In the genomic region with DNA sequence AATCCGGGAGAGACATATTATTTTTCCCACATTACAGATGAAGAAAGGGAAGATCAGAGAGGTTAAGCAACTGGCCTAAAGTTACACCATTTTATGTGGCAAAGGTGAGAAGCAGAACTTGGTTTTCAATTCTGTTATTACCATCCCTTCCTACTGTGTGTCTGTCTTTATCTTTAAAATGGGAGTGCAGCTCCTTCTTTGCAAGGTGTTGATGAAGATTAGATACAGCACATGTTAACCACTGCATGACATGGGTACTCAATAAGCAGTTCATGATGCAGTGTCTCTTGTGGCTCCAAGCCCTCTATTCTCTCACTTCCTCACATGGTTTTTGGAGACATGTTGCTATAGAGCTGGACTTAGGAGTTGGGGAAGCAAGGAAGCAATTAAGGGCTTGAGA, we compare ENCODE assay signal across 38 cellular contexts. TPM values are rescaled to one million over a fixed set of nuclear protein-coding genes. Genes with fewer than 3 reads are reported as not detected.
"Had no signal": no experiment of that assay in that cellular context is flagged by ENCODE, and none has a peak within 500 bp of the region (broad histone marks: within the 10 kb centered on the region; RNA-seq: fewer than 3 reads in every experiment).

No MANE protein-coding gene starts in this region.

- H3K9me3 ChIP-seq: MG63 had no signal

- DNase-seq: Karpas-422, Kasumi-1, MG63, MM.1S, MV-4-11, NCI-H1048, NCI-H1092, NCI-H1092 treated with DMSO at 0.1 percent for 48 hours, NCI-H1105, NCI-H1105 treated with DMSO at 0.1 percent for 48 hours, NCI-H1417, NCI-H1417 treated with DMSO at 0.1 percent for 48 hours, NCI-H1436, NCI-H1436 treated with DMSO at 0.1 percent for 48 hours, NCI-H146, NCI-H1694, NCI-H1694 treated with DMSO at 0.1 percent for 48 hours, NCI-H187, NCI-H187 treated with DMSO at 0.1 percent for 48 hours, NCI-H1930, NCI-H2029, NCI-H2029 treated with DMSO at 0.1 percent for 48 hours, NCI-H2081, NCI-H2081 treated with DMSO at 0.1 percent for 48 hours, NCI-H2107, NCI-H2171, NCI-H2171 treated with DMSO at 0.1 percent for 48 hours, NCI-H2227 treated with DMSO at 0.1 percent for 48 hours, NCI-H226, NCI-H345, NCI-H446 treated with DMSO at 0.1 percent for 48 hours, NCI-H510A, NCI-H510A treated with DMSO at 0.1 percent for 48 hours, NCI-H524 had no signal

- H3K4me3 ChIP-seq: MG63 had no signal

- H3K36me3 ChIP-seq: MG63 had no signal

RNA-seq across cellular contexts. Expression of a gene that starts 23.1 kb away (rescaled TPM):
- total RNA-seq: LHCN-M2, M059J, MCF 10A, NCI-H460 had no signal
